In the genomic region with DNA sequence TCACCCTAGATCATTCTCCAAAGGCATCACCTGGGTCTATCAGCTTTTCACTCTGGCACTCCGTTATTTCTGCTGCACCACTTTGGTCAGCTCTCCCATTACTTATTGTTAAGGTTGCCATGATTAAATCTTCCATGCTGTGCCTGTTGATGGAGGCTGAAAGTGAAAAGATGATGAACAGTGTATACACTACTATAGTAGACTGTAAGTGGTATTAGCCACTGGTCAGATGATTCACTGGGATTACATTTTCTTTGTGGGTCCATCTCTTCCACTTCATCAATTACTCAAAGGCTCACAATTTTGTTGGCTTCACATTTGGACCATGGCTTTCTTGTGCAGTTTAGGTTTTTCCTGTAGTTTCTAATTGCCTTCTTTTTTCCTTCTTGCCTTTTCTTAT, we compare ENCODE assay signal across 26 cellular contexts.
"Had no signal": no experiment of that assay in that cellular context is flagged by ENCODE, and none has a peak within 500 bp of the region (broad histone marks: within the 10 kb centered on the region; RNA-seq: fewer than 3 reads in every experiment).

No MANE protein-coding gene starts in this region.

- H3K4me3 Mint-ChIP-seq: activated CD4-positive, alpha-beta T cell treated with anti-CD3 and anti-CD28 coated beads for 36 hours; activated naive CD8-positive, alpha-beta T cell treated with anti-CD3 and anti-CD28 coated beads for 36 hours; naive B cell; nephron progenitor cell; T-cell had no signal

- H3K27ac Mint-ChIP-seq: activated naive CD8-positive, alpha-beta T cell treated with anti-CD3 and anti-CD28 coated beads for 36 hours; nephron progenitor cell had no signal

- ATAC-seq: activated CD4-positive, alpha-beta T cell treated with anti-CD3 and anti-CD28 coated beads for 36 hours; body of pancreas; left lung; sciatic nerve; T-cell had no signal

- H3K9me3 Mint-ChIP-seq: activated naive CD8-positive, alpha-beta T cell treated with anti-CD3 and anti-CD28 coated beads for 36 hours; nephron progenitor cell had no signal

- DNase-seq: activated CD4-positive, alpha-beta T cell treated with anti-CD3 and anti-CD28 coated beads for 36 hours; activated CD4-positive, alpha-beta T cell treated with anti-CD3 and anti-CD28 coated beads, Interleukin-2, amount 50 U/mL, for 4 hours; activated CD4-positive, CD25-positive, alpha-beta regulatory T cell; activated CD8-positive, alpha-beta memory T cell treated with anti-CD3 and anti-CD28 coated beads, Interleukin-2, amount 50 U/mL, for 48 hours; activated gamma-delta T cell treated with Interleukin-2 at 50 U/mL for 16 hours; activated naive CD8-positive, alpha-beta T cell treated with anti-CD3 and anti-CD28 coated beads for 36 hours; adrenal gland; aorta; body of pancreas; cerebellar nuclear complex; colonic mucosa; effector CD8-positive, alpha-beta T cell; esophagus squamous epithelium; foreskin melanocyte; left lung; naive B cell; nephron progenitor cell; ovary; retina; stimulated activated CD4-positive, alpha-beta T cell treated with anti-CD3 and anti-CD28 coated beads, Interleukin-12 subunit alpha, Interleukin-12 subunit beta, amount 100 ng/mL, for 4 hours; stimulated activated CD4-positive, alpha-beta T cell treated with anti-CD3 and anti-CD28 coated beads, Interleukin-4, amount 100 ng/mL, for 1 hour; stomach; T-cell; thyroid gland; upper lobe of left lung had no signal

- H3K4me1 Mint-ChIP-seq: nephron progenitor cell had no signal

- H3K27me3 Mint-ChIP-seq: activated CD4-positive, alpha-beta T cell treated with anti-CD3 and anti-CD28 coated beads for 36 hours; activated naive CD8-positive, alpha-beta T cell treated with anti-CD3 and anti-CD28 coated beads for 36 hours; naive B cell; T-cell had no signal
